7 cellular contexts compared by ENCODE assay signal in the genomic region with DNA sequence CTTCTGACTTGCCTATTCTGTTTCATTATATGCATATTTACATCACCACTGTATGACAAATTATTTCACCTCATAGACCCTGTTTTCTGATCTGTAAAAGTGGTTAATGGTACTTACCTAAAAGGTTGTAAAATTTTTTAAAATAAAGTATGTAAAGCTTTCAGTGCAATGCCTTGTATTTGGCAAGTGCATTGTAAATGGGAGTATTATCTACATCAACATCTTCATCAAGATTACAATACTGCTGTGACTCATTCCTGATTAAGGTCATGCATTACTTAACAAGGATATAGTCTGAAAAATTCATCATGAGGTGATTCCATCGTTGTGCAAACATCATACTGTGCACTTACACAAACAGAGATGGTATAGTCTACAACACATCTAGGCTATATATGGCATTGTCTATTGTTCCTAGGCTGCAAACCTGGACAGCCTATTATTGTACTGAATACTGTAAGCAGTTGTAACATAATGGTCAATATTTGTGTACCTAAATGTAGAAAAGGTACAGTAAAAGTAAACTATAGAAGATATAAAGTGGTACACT. TPM values are rescaled to one million over a fixed set of nuclear protein-coding genes. Genes with fewer than 3 reads are reported as not detected.
DNase-seq lines count a peak whose midpoint lies in the region; ATAC-seq and TF ChIP-seq lines count a peak whose summit lies in the region.
"Not testable (repeated sequence)": the region's sequence is repeated elsewhere in the genome, so short reads cannot be mapped to it uniquely, and the experiment has no call there.

No MANE protein-coding gene starts in this region.

- H3K27me3 ChIP-seq in RWPE2 (ENCODE audit: insufficient read depth, poor library complexity, severe bottlenecking); mammary epithelial cell (ENCODE audit: insufficient read depth, low read length); foreskin keratinocyte: not testable (repeated sequence)

- CTCF ChIA-PET in mammary epithelial cell (lab: Charles Lee; ENCODE audit: low non-redundant PET) = not testable (repeated sequence)

- H3K9me3 ChIP-seq in RWPE2 (ENCODE audit: severe bottlenecking); mammary epithelial cell (replicated peaks; ENCODE audit: insufficient read depth, low read length); mucosa of descending colon: not testable (repeated sequence)

- H3K4me3 ChIP-seq in RWPE2 (ENCODE audit: severe bottlenecking); mammary epithelial cell (replicated peaks in 1 of 3; ENCODE audit: insufficient read depth in 1 of 3, low read depth in 2 of 3, low read length in 3 of 3); mucosa of descending colon: not testable (repeated sequence)

- in situ Hi-C loops in mammary epithelial cell (cut with MboI; ENCODE audit: low sequenced_read_pairs in 2 of 2) = not testable (repeated sequence)

- intact Hi-C loops in mammary epithelial cell (cut with micrococcal nuclease); mucosa of descending colon (cut with DNase I, micrococcal nuclease): not testable (repeated sequence)

- ATAC-seq in RWPE2 (ENCODE audit: low read depth) (peak; percentile 100), foreskin keratinocyte (peak; percentile 58), mucosa of descending colon (peak; percentile 98)

- TF ChIP-seq CTCF in RWPE2 (IDR thresholded peaks at IDR 0.05; ENCODE audit: poor library complexity, severe bottlenecking); mammary epithelial cell (conservative IDR thresholded peaks at IDR 0.05 in 1 of 2, IDR thresholded peaks at IDR 0.05 in 1 of 2; ENCODE audit: extremely low read depth in 1 of 2, insufficient read depth in 1 of 2, low read depth in 1 of 2, low read length in 2 of 2); foreskin keratinocyte (conservative IDR thresholded peaks at IDR 0.05); mucosa of descending colon (IDR thresholded peaks at IDR 0.05): not testable (repeated sequence)

- H3K36me3 ChIP-seq in RWPE2 (ENCODE audit: low read depth); mammary epithelial cell (ENCODE audit: insufficient read depth, low read length); mucosa of descending colon (ENCODE audit: low read depth): not testable (repeated sequence)

- not testable (repeated sequence) for BruUV-seq in mammary epithelial cell (replicated peaks; lab: Mats Ljungman, UMichigan)

- not testable (repeated sequence) for H3K4me1 ChIP-seq in RWPE2 (ENCODE audit: insufficient read depth, poor library complexity, severe bottlenecking); mammary epithelial cell (ENCODE audit: insufficient read depth, low read length); foreskin keratinocyte; mucosa of descending colon (ENCODE audit: low read depth)

- not testable (repeated sequence) for H3K27ac ChIP-seq in RWPE2 (ENCODE audit: poor library complexity, severe bottlenecking); mammary epithelial cell (ENCODE audit: insufficient read depth, low read depth, low read length); foreskin keratinocyte

- not testable (repeated sequence) for H3K9ac ChIP-seq in mammary epithelial cell (ENCODE audit: insufficient read depth, low read length)

- DNase-seq in DMS153 (lab: John Stamatoyannopoulos, UW) (peak; percentile 26), HCEC 1CT (peak; percentile 20), NCI-H69 (lab: John Stamatoyannopoulos, UW) (peak; percentile 40), mammary epithelial cell (peak; percentile 23), foreskin keratinocyte (peak in 1 of 2 donors; percentile 7)
- DNase-seq in RWPE2 (ENCODE audit: low spot score); mucosa of descending colon: not testable (repeated sequence)

- H3K79me2 ChIP-seq in mammary epithelial cell (ENCODE audit: insufficient read depth, low read length) = not testable (repeated sequence)

- not testable (repeated sequence) for H2AFZ ChIP-seq in mammary epithelial cell (ENCODE audit: low read depth, low read length)

- dilution Hi-C loops in mammary epithelial cell (cut with HindIII; ENCODE audit: low sequenced_read_pairs) = not testable (repeated sequence)

- not testable (repeated sequence) for H4K20me1 ChIP-seq in mammary epithelial cell (ENCODE audit: insufficient read depth, low read length)

- WGBS in mammary epithelial cell (ENCODE audit: low coverage, missing lambda C conversion rate) = 0% methylated on average over 1 of the region's 1 CpG

- H3K4me2 ChIP-seq in mammary epithelial cell (ENCODE audit: insufficient read depth, low read depth, low read length) = not testable (repeated sequence)

RNA-seq across cellular contexts. Expression of a gene that starts 16.0 kb away (rescaled TPM):
- 10 to 100 TPM; 17.9 to 32.8 TPM for total RNA-seq in mammary epithelial cell
- polyA plus RNA-seq in mammary epithelial cell = 9.6 TPM
- polyA minus RNA-seq in mammary epithelial cell = 2.3 TPM
- 15.8 and 16.4 TPM in 2 replicates for total RNA-seq in foreskin keratinocyte
- polyA plus RNA-seq in foreskin keratinocyte = 8.6 and 10.2 TPM in 2 replicates
- 10 to 100 TPM; 12.0 to 28.3 (median 20.8) TPM for total RNA-seq in mucosa of descending colon
